Comparison of ENCODE assay signal across 23 cellular contexts in genomic region chr4:87229979-87230378, GRCh38. TPM values are rescaled to one million over a fixed set of nuclear protein-coding genes. Genes with fewer than 3 reads are reported as not detected.
DNase-seq lines count a peak whose midpoint lies in the region; ATAC-seq and TF ChIP-seq lines count a peak whose summit lies in the region.
"Had no signal": no experiment of that assay in that cellular context is flagged by ENCODE, and none has a peak within 500 bp of the region (broad histone marks: within the 10 kb centered on the region; RNA-seq: fewer than 3 reads in every experiment).

No MANE protein-coding gene starts in this region.

- H3K27ac Mint-ChIP-seq in Caco-2 (ENCODE audit: unreplicated experiment), result peak overlapping the region; percentile 21
- H3K27ac Mint-ChIP-seq: CD4-positive, alpha-beta T cell; GM23338; H9 had no signal

- POLR2A ChIA-PET in Caco-2 (lab: Charles Lee), result interaction anchor here (0.7 kb wide), 1 partner anchor 122 kb away, joined by 10 read pairs; no protein-coding TSS in a partner anchor

- CTCF ChIA-PET in Caco-2 (lab: Charles Lee), result interaction anchor here (1.1 kb wide), 1 partner anchor 10 kb away, joined by 3 read pairs; the partner anchor contains the start of gene KLHL8

- H3K4me1 Mint-ChIP-seq in Caco-2 (ENCODE audit: low read depth, unreplicated experiment), result peaks cover 24% of the 10 kb centered on the region
- H3K4me1 Mint-ChIP-seq: CD8-positive, alpha-beta memory T cell; GM23338; H9 had no signal

- ATAC-seq in lung (ENCODE audit: insufficient read depth, low FRiP score), result peak; percentile 60
- ATAC-seq: A549, GM23338, HCT116 had no signal

- peaks cover 36% of the 10 kb centered on the region for H3K4me1 ChIP-seq in Caco-2
- H3K4me1 ChIP-seq in hepatocyte (ENCODE audit: insufficient read depth), result peaks cover 12% of the 10 kb centered on the region
- H3K4me1 ChIP-seq in lung (ENCODE audit: control insufficient read depth in 2 of 2, insufficient read depth in 2 of 2, low read length in 2 of 2), result no peaks in the 10 kb centered on the region
- H3K4me1 ChIP-seq: BE2C had no signal

- no peaks in the 10 kb centered on the region for H3K36me3 Mint-ChIP-seq in Caco-2 (ENCODE audit: insufficient read depth, unreplicated experiment)
- H3K36me3 Mint-ChIP-seq: CD14-positive monocyte; CD8-positive, alpha-beta memory T cell had no signal

- no peaks in the 10 kb centered on the region for H3K79me2 ChIP-seq in hepatocyte

- no peak overlapping the region for H3K4me3 ChIP-seq in Caco-2 (ENCODE audit: low read depth, low read length)
- no peak overlapping the region for H3K4me3 ChIP-seq in hepatocyte
- no peak overlapping the region for H3K4me3 ChIP-seq in lung
- no peak overlapping the region for H3K4me3 ChIP-seq in lower leg skin (ENCODE audit: low read depth, poor library complexity, severe bottlenecking)
- H3K4me3 ChIP-seq: A549; BLaER1 treated with 17β-estradiol and CSF1 and Interleukin-3, amounts not matched to agents 10 nM and 100 nM; GM23338 had no signal

- no peaks in the 10 kb centered on the region for H3K9me3 Mint-ChIP-seq in Caco-2 (ENCODE audit: unreplicated experiment)
- H3K9me3 Mint-ChIP-seq: CD4-positive, alpha-beta T cell; CD8-positive, alpha-beta memory T cell; GM23338; H9 had no signal

- no peak for TF ChIP-seq CTCF in Caco-2 (IDR thresholded peaks at IDR 0.05; ENCODE audit: insufficient read depth in 1 of 2, low read depth in 1 of 2, low read length in 1 of 2, severe bottlenecking in 1 of 2, unreplicated experiment in 1 of 2)
- TF ChIP-seq CTCF in hepatocyte (IDR thresholded peaks at IDR 0.05; ENCODE audit: poor library complexity), result no peak
- no peak for TF ChIP-seq CTCF in lung (IDR thresholded peaks at IDR 0.05; ENCODE audit: control extremely low read depth, extremely low read depth)
- no peak for TF ChIP-seq CTCF in lower leg skin (IDR thresholded peaks at IDR 0.05)

- no peaks in the 10 kb centered on the region for H4K20me1 ChIP-seq in hepatocyte (ENCODE audit: insufficient read depth, poor library complexity, severe bottlenecking)
- H4K20me1 ChIP-seq: BLaER1 treated with 17β-estradiol and CSF1 and Interleukin-3, amounts not matched to agents 10 nM and 100 nM had no signal

- TF ChIP-seq POLR2A in lower leg skin (IDR thresholded peaks at IDR 0.05), result no peak

- H3K9me3 ChIP-seq in Caco-2 (no peaks in the 10 kb centered on the region), hepatocyte (ENCODE audit: low read depth) (no peaks in the 10 kb centered on the region), lung (ENCODE audit: control insufficient read depth in 2 of 2, insufficient read depth in 1 of 2, low read length in 1 of 2) (no peaks in the 10 kb centered on the region)
- H3K9me3 ChIP-seq: A549; BE2C; BLaER1 treated with 17β-estradiol and CSF1 and Interleukin-3, amounts not matched to agents 10 nM and 100 nM had no signal

- H3K36me3 ChIP-seq in Caco-2 (ENCODE audit: control insufficient read depth, insufficient read depth, low read length), result no peaks in the 10 kb centered on the region
- H3K36me3 ChIP-seq in hepatocyte (replicated peaks; ENCODE audit: insufficient read depth, low read depth), result no peaks in the 10 kb centered on the region
- no peaks in the 10 kb centered on the region for H3K36me3 ChIP-seq in lung (ENCODE audit: control insufficient read depth in 2 of 2, insufficient read depth in 2 of 2, low read length in 2 of 2)
- H3K36me3 ChIP-seq: BE2C; BLaER1 treated with 17β-estradiol and CSF1 and Interleukin-3, amounts not matched to agents 10 nM and 100 nM had no signal

- no peak for DNase-seq in Caco-2
- peak; percentile 9 for DNase-seq in DMS79 treated with DMSO at 0.1 percent for 48 hours (lab: John Stamatoyannopoulos, UW)
- DNase-seq in hepatocyte (ENCODE audit: low spot score), result no peak
- no peak for DNase-seq in lung (ENCODE audit: low spot score)
- DNase-seq in lower leg skin (ENCODE audit: low spot score in 2 of 2), result no peak
- DNase-seq in midbrain (lab: John Stamatoyannopoulos, UW), result no peak
- DNase-seq in NCI-H345 (lab: John Stamatoyannopoulos, UW), result no peak
- no peak for DNase-seq in HK-2 (ENCODE audit: unreplicated experiment)
- DNase-seq: 8988T; ACHN; AML-193; BE2C; Calu3; CD4-positive, alpha-beta T cell; CD8-positive, alpha-beta memory T cell; DMS153; GF-D8; H9 had no signal

- no peak overlapping the region for H3K4me3 Mint-ChIP-seq in Caco-2 (ENCODE audit: unreplicated experiment)
- H3K4me3 Mint-ChIP-seq: CD14-positive monocyte; CD4-positive, alpha-beta T cell; CD8-positive, alpha-beta memory T cell; GM23338; H9 had no signal

- H3K9me2 ChIP-seq in hepatocyte (replicated peaks; ENCODE audit: insufficient read depth), result no peaks in the 10 kb centered on the region

- BruUV-seq in Caco-2 (replicated peaks; lab: Mats Ljungman, UMichigan), result no TSS peak

- H3K27ac ChIP-seq in hepatocyte (peak overlapping the region; percentile 85), lung (ENCODE audit: low read depth in 1 of 2, low read length in 1 of 2) (peak overlapping the region in 1 of 2 donors; percentile 24)
- H3K27ac ChIP-seq: A549; BLaER1 treated with 17β-estradiol and CSF1 and Interleukin-3, amounts not matched to agents 10 nM and 100 nM had no signal

- H3K27me3 Mint-ChIP-seq in Caco-2 (ENCODE audit: insufficient read depth, unreplicated experiment), result no peaks in the 10 kb centered on the region
- H3K27me3 Mint-ChIP-seq: CD4-positive, alpha-beta T cell; CD8-positive, alpha-beta memory T cell had no signal

- WGBS in hepatocyte (ENCODE audit: low lambda C conversion rate, missing lambda C conversion rate), result 78% methylated on average over 3 of the region's 3 CpGs
- 49 to 59% methylated on average over 3 of the region's 3 CpGs for WGBS in lung, 2 donors
- WGBS in lower leg skin, 2 donors, result 79 to 83% methylated on average over 3 of the region's 3 CpGs

- H2AFZ ChIP-seq in hepatocyte, result no peak overlapping the region
- H2AFZ ChIP-seq: GM23338 had no signal

- H3K4me2 ChIP-seq in hepatocyte, result no peak overlapping the region
- H3K4me2 ChIP-seq: A549; BLaER1 treated with 17β-estradiol and CSF1 and Interleukin-3, amounts not matched to agents 10 nM and 100 nM; GM23338 had no signal

- intact Hi-C loops in Caco-2 (cut with micrococcal nuclease; ENCODE audit: unreplicated experiment), result loop anchor here (2.0 to 10.0 kb wide), 3 partner anchors 205 to 735 kb away; no protein-coding TSS in a partner anchor
- intact Hi-C loops in lower leg skin (cut with DNase I; ENCODE audit: low total_unique reads), result loop anchor here (5.0 kb wide), 2 partner anchors 78 to 313 kb away; no protein-coding TSS in a partner anchor

- H3K27me3 ChIP-seq in Caco-2 (replicated peaks; ENCODE audit: control insufficient read depth, insufficient read depth, low read length) (no peaks in the 10 kb centered on the region), hepatocyte (no peaks in the 10 kb centered on the region), lung (ENCODE audit: control insufficient read depth, insufficient read depth) (no peaks in the 10 kb centered on the region)
- H3K27me3 ChIP-seq: BE2C; BLaER1 treated with 17β-estradiol and CSF1 and Interleukin-3, amounts not matched to agents 10 nM and 100 nM had no signal

RNA-seq across cellular contexts. Expression of gene KLHL8, which starts 9.6 kb away (rescaled TPM):
- total RNA-seq in Caco-2 (2022) (23.4 and 27.7 TPM in 2 replicates), hepatocyte (22.4 and 23.9 TPM in 2 replicates), lung (10 to 100 TPM; 12.4 to 23.1 TPM), lower leg skin (10 to 100 TPM in 1 of 4 donors, 1 to 10 TPM in 3; 6.2 to 11.5 (median 8.3) TPM)
- polyA plus RNA-seq in hepatocyte (10.0 and 10.9 TPM in 2 replicates), lung (1 to 10 TPM; 3.3 to 7.4 TPM)
